ENCODE assay signal across 1 cellular context in the genomic region with DNA sequence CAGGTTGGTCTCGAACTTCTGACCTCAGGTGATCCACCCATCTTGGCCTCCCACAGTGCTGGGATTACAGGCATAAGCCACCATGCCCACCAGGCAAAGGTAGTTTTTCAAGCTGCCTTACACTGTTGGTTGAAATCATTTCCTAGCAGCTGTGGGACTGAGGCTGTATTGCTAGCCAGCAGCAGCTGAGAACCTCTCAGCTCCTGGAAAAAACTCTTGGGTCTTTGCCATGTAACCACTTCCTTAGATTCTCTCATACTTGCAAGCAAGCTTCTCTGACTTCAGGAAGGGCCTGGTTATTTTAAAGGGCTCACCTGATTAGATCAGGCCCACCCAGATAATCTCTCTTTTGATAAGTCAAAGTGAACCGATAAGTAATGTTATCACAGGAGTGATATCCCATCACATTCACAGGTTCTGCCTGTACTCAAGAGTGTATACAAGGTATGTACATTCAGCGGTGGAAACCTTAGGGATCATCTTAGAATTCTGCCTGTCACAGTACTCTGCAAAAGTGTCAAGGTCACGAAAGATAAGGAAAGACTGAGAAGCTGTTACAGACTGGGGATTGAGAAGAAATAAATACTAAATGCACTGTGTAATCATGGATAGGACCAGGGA.
TF ChIP-seq lines count a peak whose summit lies in the region.

No MANE protein-coding gene starts in this region.

TF ChIP-seq in K562, 482 proteins besides CTCF, POLR2A, EP300 and RAD21 (continues in another document):
- TF ChIP-seq MBD2 (IDR thresholded peaks at IDR 0.05; ENCODE audit: borderline replicate concordance, low read depth) (no peak), MAFF (IDR thresholded peaks at IDR 0.05; ENCODE audit: low read length) (no peak), KDM2B (CRISPR knock-in tag; IDR thresholded peaks at IDR 0.05) (no peak), ZNF12 (CRISPR knock-in tag; IDR thresholded peaks at IDR 0.05) (no peak), KDM1A (IDR thresholded peaks at IDR 0.05) (no peak), FOXK2 (conservative IDR thresholded peaks at IDR 0.05 in 1 of 2, IDR thresholded peaks at IDR 0.05 in 1 of 2; ENCODE audit: low read depth in 2 of 2) (peak in 1 of 2 experiments; percentile 49; a peak in 3 of 4 replicates), NCOA2 (IDR thresholded peaks at IDR 0.05; ENCODE audit: partially characterized antibody in 2 of 2) (peak in 1 of 2 experiments; percentile 92), GATA2 (CRISPR knock-in tag; IDR thresholded peaks at IDR 0.05) (0 out of 2 replicates have a peak, but pooled peaks have one; percentile 33), ELF2 (CRISPR knock-in tag; IDR thresholded peaks at IDR 0.05) (no peak), POLR3A (IDR thresholded peaks at IDR 0.05; ENCODE audit: borderline replicate concordance, extremely low read depth, insufficient read depth, insufficient read length) (no peak), TAF7 (tag; IDR thresholded peaks at IDR 0.05) (no peak), BRCA1 (IDR thresholded peaks at IDR 0.05) (no peak), BRCA1 (CRISPR knock-in tag; IDR thresholded peaks at IDR 0.05) (no peak), ELF4 (CRISPR knock-in tag; IDR thresholded peaks at IDR 0.05) (no peak), XRCC3 (IDR thresholded peaks at IDR 0.05) (no peak), ZC3H11A (IDR thresholded peaks at IDR 0.05; ENCODE audit: low read depth, low read length) (no peak), TBL1XR1 (IDR thresholded peaks at IDR 0.05; ENCODE audit: low read length in 2 of 2) (no peak), IRF2 (CRISPR knock-in tag; IDR thresholded peaks at IDR 0.05) (no peak), SMAD1 (IDR thresholded peaks at IDR 0.05; ENCODE audit: low read depth, low read length, partially characterized antibody) (no peak), SMARCE1 (IDR thresholded peaks at IDR 0.05) (0 out of 2 replicates have a peak, but pooled peaks have one; percentile 26), NR2F6 (CRISPR knock-in tag; IDR thresholded peaks at IDR 0.05) (peak; percentile 76; the same call in 1 of the 2 replicates), NFE2 (IDR thresholded peaks at IDR 0.05; ENCODE audit: low read depth) (peak; percentile 33; the same call in 1 of the 2 replicates), ZNF584 (CRISPR knock-in tag; IDR thresholded peaks at IDR 0.05; ENCODE audit: low read depth) (no peak), NR2C2 (CRISPR knock-in tag; IDR thresholded peaks at IDR 0.05) (no peak), NR2C2 (tag; IDR thresholded peaks at IDR 0.05) (peak; percentile 36; the same call in 1 of the 2 replicates), CHD1 (IDR thresholded peaks at IDR 0.05; ENCODE audit: low read length) (no peak), GTF2E2 (tag; IDR thresholded peaks at IDR 0.05) (no peak), ZBTB17 (CRISPR knock-in tag; IDR thresholded peaks at IDR 0.05) (no peak), STAG1 (CRISPR knock-in tag; IDR thresholded peaks at IDR 0.05; ENCODE audit: borderline replicate concordance) (no peak), ZNF766 (CRISPR knock-in tag; conservative IDR thresholded peaks at IDR 0.05) (no peak), PHF8 (IDR thresholded peaks at IDR 0.05; ENCODE audit: borderline replicate concordance, low read length) (no peak), ZNF197 (CRISPR knock-in tag; IDR thresholded peaks at IDR 0.05; ENCODE audit: low read depth) (no peak), CBX1 (IDR thresholded peaks at IDR 0.05; ENCODE audit: low read depth) (no peak), ZNF75A (CRISPR knock-in tag; IDR thresholded peaks at IDR 0.05) (no peak), MTA2 (IDR thresholded peaks at IDR 0.05; ENCODE audit: low read depth) (no peak)
- TF ChIP-seq, protein P1, sequence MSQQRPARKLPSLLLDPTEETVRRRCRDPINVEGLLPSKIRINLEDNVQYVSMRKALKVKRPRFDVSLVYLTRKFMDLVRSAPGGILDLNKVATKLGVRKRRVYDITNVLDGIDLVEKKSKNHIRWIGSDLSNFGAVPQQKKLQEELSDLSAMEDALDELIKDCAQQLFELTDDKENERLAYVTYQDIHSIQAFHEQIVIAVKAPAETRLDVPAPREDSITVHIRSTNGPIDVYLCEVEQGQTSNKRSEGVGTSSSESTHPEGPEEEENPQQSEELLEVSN (IDR thresholded peaks at IDR 0.05; ENCODE audit: borderline replicate concordance in 1 of 2, extremely low read depth in 1 of 2, insufficient read depth in 1 of 2, insufficient read length in 1 of 2, low read depth in 1 of 2, low read length in 1 of 2, poor library complexity in 1 of 2, severe bottlenecking in 1 of 2): no peak
- TF ChIP-seq, protein P2, sequence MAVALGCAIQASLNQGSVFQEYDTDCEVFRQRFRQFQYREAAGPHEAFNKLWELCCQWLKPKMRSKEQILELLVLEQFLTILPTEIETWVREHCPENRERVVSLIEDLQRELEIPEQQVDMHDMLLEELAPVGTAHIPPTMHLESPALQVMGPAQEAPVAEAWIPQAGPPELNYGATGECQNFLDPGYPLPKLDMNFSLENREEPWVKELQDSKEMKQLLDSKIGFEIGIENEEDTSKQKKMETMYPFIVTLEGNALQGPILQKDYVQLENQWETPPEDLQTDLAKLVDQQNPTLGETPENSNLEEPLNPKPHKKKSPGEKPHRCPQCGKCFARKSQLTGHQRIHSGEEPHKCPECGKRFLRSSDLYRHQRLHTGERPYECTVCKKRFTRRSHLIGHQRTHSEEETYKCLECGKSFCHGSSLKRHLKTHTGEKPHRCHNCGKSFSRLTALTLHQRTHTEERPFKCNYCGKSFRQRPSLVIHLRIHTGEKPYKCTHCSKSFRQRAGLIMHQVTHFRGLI (CRISPR knock-in tag; IDR thresholded peaks at IDR 0.05): no peak
- TF ChIP-seq, protein P3, sequence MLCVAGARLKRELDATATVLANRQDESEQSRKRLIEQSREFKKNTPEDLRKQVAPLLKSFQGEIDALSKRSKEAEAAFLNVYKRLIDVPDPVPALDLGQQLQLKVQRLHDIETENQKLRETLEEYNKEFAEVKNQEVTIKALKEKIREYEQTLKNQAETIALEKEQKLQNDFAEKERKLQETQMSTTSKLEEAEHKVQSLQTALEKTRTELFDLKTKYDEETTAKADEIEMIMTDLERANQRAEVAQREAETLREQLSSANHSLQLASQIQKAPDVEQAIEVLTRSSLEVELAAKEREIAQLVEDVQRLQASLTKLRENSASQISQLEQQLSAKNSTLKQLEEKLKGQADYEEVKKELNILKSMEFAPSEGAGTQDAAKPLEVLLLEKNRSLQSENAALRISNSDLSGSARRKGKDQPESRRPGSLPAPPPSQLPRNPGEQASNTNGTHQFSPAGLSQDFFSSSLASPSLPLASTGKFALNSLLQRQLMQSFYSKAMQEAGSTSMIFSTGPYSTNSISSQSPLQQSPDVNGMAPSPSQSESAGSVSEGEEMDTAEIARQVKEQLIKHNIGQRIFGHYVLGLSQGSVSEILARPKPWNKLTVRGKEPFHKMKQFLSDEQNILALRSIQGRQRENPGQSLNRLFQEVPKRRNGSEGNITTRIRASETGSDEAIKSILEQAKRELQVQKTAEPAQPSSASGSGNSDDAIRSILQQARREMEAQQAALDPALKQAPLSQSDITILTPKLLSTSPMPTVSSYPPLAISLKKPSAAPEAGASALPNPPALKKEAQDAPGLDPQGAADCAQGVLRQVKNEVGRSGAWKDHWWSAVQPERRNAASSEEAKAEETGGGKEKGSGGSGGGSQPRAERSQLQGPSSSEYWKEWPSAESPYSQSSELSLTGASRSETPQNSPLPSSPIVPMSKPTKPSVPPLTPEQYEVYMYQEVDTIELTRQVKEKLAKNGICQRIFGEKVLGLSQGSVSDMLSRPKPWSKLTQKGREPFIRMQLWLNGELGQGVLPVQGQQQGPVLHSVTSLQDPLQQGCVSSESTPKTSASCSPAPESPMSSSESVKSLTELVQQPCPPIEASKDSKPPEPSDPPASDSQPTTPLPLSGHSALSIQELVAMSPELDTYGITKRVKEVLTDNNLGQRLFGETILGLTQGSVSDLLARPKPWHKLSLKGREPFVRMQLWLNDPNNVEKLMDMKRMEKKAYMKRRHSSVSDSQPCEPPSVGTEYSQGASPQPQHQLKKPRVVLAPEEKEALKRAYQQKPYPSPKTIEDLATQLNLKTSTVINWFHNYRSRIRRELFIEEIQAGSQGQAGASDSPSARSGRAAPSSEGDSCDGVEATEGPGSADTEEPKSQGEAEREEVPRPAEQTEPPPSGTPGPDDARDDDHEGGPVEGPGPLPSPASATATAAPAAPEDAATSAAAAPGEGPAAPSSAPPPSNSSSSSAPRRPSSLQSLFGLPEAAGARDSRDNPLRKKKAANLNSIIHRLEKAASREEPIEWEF (CRISPR knock-in tag; IDR thresholded peaks at IDR 0.05): no peak
- TF ChIP-seq, protein P4, sequence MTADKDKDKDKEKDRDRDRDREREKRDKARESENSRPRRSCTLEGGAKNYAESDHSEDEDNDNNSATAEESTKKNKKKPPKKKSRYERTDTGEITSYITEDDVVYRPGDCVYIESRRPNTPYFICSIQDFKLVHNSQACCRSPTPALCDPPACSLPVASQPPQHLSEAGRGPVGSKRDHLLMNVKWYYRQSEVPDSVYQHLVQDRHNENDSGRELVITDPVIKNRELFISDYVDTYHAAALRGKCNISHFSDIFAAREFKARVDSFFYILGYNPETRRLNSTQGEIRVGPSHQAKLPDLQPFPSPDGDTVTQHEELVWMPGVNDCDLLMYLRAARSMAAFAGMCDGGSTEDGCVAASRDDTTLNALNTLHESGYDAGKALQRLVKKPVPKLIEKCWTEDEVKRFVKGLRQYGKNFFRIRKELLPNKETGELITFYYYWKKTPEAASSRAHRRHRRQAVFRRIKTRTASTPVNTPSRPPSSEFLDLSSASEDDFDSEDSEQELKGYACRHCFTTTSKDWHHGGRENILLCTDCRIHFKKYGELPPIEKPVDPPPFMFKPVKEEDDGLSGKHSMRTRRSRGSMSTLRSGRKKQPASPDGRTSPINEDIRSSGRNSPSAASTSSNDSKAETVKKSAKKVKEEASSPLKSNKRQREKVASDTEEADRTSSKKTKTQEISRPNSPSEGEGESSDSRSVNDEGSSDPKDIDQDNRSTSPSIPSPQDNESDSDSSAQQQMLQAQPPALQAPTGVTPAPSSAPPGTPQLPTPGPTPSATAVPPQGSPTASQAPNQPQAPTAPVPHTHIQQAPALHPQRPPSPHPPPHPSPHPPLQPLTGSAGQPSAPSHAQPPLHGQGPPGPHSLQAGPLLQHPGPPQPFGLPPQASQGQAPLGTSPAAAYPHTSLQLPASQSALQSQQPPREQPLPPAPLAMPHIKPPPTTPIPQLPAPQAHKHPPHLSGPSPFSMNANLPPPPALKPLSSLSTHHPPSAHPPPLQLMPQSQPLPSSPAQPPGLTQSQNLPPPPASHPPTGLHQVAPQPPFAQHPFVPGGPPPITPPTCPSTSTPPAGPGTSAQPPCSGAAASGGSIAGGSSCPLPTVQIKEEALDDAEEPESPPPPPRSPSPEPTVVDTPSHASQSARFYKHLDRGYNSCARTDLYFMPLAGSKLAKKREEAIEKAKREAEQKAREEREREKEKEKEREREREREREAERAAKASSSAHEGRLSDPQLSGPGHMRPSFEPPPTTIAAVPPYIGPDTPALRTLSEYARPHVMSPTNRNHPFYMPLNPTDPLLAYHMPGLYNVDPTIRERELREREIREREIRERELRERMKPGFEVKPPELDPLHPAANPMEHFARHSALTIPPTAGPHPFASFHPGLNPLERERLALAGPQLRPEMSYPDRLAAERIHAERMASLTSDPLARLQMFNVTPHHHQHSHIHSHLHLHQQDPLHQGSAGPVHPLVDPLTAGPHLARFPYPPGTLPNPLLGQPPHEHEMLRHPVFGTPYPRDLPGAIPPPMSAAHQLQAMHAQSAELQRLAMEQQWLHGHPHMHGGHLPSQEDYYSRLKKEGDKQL (CRISPR knock-in tag; IDR thresholded peaks at IDR 0.05; ENCODE audit: borderline replicate concordance): no peak
- TF ChIP-seq, protein P5, sequence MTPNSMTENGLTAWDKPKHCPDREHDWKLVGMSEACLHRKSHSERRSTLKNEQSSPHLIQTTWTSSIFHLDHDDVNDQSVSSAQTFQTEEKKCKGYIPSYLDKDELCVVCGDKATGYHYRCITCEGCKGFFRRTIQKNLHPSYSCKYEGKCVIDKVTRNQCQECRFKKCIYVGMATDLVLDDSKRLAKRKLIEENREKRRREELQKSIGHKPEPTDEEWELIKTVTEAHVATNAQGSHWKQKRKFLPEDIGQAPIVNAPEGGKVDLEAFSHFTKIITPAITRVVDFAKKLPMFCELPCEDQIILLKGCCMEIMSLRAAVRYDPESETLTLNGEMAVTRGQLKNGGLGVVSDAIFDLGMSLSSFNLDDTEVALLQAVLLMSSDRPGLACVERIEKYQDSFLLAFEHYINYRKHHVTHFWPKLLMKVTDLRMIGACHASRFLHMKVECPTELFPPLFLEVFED (CRISPR knock-in tag; conservative IDR thresholded peaks at IDR 0.05): no peak
- TF ChIP-seq, protein P6, sequence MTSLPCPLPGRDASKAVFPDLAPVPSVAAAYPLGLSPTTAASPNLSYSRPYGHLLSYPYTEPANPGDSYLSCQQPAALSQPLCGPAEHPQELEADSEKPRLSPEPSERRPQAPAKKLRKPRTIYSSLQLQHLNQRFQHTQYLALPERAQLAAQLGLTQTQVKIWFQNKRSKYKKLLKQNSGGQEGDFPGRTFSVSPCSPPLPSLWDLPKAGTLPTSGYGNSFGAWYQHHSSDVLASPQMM (CRISPR knock-in tag; IDR thresholded peaks at IDR 0.05): no peak
- TF ChIP-seq, protein P7, sequence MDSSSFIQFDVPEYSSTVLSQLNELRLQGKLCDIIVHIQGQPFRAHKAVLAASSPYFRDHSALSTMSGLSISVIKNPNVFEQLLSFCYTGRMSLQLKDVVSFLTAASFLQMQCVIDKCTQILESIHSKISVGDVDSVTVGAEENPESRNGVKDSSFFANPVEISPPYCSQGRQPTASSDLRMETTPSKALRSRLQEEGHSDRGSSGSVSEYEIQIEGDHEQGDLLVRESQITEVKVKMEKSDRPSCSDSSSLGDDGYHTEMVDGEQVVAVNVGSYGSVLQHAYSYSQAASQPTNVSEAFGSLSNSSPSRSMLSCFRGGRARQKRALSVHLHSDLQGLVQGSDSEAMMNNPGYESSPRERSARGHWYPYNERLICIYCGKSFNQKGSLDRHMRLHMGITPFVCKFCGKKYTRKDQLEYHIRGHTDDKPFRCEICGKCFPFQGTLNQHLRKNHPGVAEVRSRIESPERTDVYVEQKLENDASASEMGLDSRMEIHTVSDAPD (CRISPR knock-in tag; IDR thresholded peaks at IDR 0.05): no peak
- TF ChIP-seq, protein P8, sequence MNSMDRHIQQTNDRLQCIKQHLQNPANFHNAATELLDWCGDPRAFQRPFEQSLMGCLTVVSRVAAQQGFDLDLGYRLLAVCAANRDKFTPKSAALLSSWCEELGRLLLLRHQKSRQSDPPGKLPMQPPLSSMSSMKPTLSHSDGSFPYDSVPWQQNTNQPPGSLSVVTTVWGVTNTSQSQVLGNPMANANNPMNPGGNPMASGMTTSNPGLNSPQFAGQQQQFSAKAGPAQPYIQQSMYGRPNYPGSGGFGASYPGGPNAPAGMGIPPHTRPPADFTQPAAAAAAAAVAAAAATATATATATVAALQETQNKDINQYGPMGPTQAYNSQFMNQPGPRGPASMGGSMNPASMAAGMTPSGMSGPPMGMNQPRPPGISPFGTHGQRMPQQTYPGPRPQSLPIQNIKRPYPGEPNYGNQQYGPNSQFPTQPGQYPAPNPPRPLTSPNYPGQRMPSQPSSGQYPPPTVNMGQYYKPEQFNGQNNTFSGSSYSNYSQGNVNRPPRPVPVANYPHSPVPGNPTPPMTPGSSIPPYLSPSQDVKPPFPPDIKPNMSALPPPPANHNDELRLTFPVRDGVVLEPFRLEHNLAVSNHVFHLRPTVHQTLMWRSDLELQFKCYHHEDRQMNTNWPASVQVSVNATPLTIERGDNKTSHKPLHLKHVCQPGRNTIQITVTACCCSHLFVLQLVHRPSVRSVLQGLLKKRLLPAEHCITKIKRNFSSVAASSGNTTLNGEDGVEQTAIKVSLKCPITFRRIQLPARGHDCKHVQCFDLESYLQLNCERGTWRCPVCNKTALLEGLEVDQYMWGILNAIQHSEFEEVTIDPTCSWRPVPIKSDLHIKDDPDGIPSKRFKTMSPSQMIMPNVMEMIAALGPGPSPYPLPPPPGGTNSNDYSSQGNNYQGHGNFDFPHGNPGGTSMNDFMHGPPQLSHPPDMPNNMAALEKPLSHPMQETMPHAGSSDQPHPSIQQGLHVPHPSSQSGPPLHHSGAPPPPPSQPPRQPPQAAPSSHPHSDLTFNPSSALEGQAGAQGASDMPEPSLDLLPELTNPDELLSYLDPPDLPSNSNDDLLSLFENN (IDR thresholded peaks at IDR 0.05; ENCODE audit: low read depth in 2 of 2, low read length in 2 of 2): no peak
